12 cellular contexts compared by ENCODE assay signal in the genomic region with DNA sequence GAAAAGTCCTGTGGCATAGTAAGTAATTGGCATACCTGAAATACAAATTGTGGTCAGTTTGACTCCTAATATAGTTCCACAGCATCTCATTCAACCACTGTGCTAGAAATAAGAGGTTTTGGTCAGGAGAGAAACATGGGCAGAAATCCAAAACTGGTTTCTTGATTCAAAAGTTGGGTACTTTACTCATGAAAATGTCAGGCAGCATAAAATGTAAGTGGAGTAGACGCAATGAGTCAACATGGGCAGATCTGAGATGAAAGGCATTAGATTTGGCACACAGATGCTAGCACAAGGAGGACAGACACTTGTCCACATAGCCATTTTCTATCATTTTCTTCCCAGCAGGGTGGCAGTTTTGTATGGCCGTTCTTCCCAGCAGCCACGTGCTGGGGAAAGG.
"Had no signal": no experiment of that assay in that cellular context is flagged by ENCODE, and none has a peak within 500 bp of the region (broad histone marks: within the 10 kb centered on the region; RNA-seq: fewer than 3 reads in every experiment).

No MANE protein-coding gene starts in this region.

- H3K27me3 Mint-ChIP-seq: dendritic cell treated with granulocyte-macrophage colony-stimulating factor and Interleukin-4, amounts not matched to agents 40 ng/mL and 50 ng/mL, for 4 days; naive B cell had no signal

- H3K4me1 ChIP-seq: pancreas, transverse colon had no signal

- H3K4me3 ChIP-seq: lung, pancreas, transverse colon had no signal

- DNase-seq: activated naive CD4-positive, alpha-beta T cell treated with anti-CD3 and anti-CD28 coated beads, Interleukin-2, amount 50 U/mL, for 16 hours; activated T-cell treated with anti-CD3 and anti-CD28 coated beads, Interleukin-2, amount 50 U/mL, for 1 hour; cerebellar nuclear complex; glutamatergic neuron; immature natural killer cell; left cardiac atrium; midbrain; naive B cell; pancreas; transverse colon had no signal

- H3K27me3 ChIP-seq: pancreas, transverse colon had no signal

- H3K36me3 ChIP-seq: pancreas, transverse colon had no signal

- H3K27ac Mint-ChIP-seq: dendritic cell treated with granulocyte-macrophage colony-stimulating factor and Interleukin-4, amounts not matched to agents 40 ng/mL and 50 ng/mL, for 4 days; immature natural killer cell; naive B cell had no signal

- H3K4me1 Mint-ChIP-seq: immature natural killer cell, naive B cell had no signal

- H3K36me3 Mint-ChIP-seq: immature natural killer cell, naive B cell had no signal

- H3K27ac ChIP-seq: pancreas, transverse colon had no signal

- H3K9me3 ChIP-seq: pancreas, transverse colon had no signal

- H3K4me3 Mint-ChIP-seq: dendritic cell treated with granulocyte-macrophage colony-stimulating factor and Interleukin-4, amounts not matched to agents 40 ng/mL and 50 ng/mL, for 4 days; immature natural killer cell had no signal

- FAIRE-seq: pancreas had no signal
